ENCODE assay signal across 1 cellular context in the genomic region with DNA sequence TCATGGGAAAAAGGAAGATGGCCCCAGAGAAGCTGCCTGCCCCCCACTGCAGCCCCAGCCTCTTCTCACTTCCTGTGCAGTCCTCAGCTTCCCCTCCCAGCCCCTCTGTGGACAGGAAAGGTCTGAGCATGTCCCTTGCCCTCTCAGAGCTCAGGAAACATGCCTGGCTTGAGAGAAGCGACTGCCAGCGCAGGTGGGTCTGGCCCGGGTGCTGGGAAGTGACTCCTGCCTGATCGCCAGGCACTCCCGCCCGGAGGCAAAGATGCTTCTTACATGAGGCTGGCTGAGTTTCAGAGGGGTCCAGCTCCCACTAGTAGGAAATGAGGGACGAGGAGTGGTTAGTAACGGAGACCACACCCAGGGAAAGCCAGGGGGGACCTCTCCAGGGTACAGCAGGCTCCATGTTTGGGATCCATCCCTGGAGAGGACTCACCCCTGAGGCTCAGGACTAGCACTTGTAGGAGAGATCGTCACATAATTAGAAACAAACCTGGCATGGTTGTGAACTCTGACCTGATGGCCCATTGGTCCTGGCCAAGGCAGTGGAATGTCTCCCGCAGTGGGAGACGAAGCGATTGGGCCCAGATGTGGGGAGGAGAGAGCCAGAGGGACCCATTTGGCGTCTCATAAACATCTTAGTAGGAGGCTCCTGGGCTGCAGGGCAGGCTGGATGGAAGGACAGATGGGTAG.
TF ChIP-seq lines count a peak whose summit lies in the region.

No MANE protein-coding gene starts in this region.

TF ChIP-seq in IMR-90, 13 proteins besides CTCF, POLR2A, EP300 and RAD21 (continued from another document):
- TF ChIP-seq, protein P1, sequence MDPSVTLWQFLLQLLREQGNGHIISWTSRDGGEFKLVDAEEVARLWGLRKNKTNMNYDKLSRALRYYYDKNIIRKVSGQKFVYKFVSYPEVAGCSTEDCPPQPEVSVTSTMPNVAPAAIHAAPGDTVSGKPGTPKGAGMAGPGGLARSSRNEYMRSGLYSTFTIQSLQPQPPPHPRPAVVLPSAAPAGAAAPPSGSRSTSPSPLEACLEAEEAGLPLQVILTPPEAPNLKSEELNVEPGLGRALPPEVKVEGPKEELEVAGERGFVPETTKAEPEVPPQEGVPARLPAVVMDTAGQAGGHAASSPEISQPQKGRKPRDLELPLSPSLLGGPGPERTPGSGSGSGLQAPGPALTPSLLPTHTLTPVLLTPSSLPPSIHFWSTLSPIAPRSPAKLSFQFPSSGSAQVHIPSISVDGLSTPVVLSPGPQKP (IDR thresholded peaks at IDR 0.05; ENCODE audit: borderline replicate concordance, low read depth, low read length), result no peak
- TF ChIP-seq MAZ (IDR thresholded peaks at IDR 0.05; ENCODE audit: borderline replicate concordance, low read depth, low read length) (no peak), MXI1 (IDR thresholded peaks at IDR 0.05; ENCODE audit: borderline replicate concordance, low read depth, low read length) (no peak)
TF ChIP-seq in IMR-90: peak in this region for 0.
